8 cellular contexts compared by ENCODE assay signal in genomic region chr5:141001854-141002666, GRCh38. TPM values are rescaled to one million over a fixed set of nuclear protein-coding genes. Genes with fewer than 3 reads are reported as not detected.
DNase-seq lines count a peak whose midpoint lies in the region; ATAC-seq and TF ChIP-seq lines count a peak whose summit lies in the region.

No MANE protein-coding gene starts in this region.

- H3K56ac ChIP-seq in H9 (ENCODE audit: insufficient read length, low read depth, low read length), result peak overlapping the region; percentile 25

- H2AFZ ChIP-seq in H9 (ENCODE audit: low read length), result no peak overlapping the region
- H2AFZ ChIP-seq in PC-9, result peak overlapping the region; percentile 46

- H3K27me3 ChIP-seq in H9 (ENCODE audit: insufficient read depth, low read length) (no peaks in the 10 kb centered on the region), PC-9 (ENCODE audit: insufficient read depth, low read depth) (no peaks in the 10 kb centered on the region), sigmoid colon (peaks cover 0 to 29% (median 14%) of the 10 kb centered on the region in 3 donors)

- peak overlapping the region; percentile 43 for H2BK5ac ChIP-seq in H9 (ENCODE audit: insufficient read length, low read length)

- peak overlapping the region; percentile 90 for H3K18ac ChIP-seq in H9 (ENCODE audit: insufficient read length, low read depth, low read length)

- no peak overlapping the region for H2BK15ac ChIP-seq in H9 (ENCODE audit: low read depth, low read length)

- H4K91ac ChIP-seq in H9 (ENCODE audit: insufficient read length, low read depth, low read length), result peak overlapping the region; percentile 47

- no peaks in the 10 kb centered on the region for H3K36me3 ChIP-seq in PC-9 (ENCODE audit: low read depth)
- no peaks in the 10 kb centered on the region for H3K36me3 ChIP-seq in sigmoid colon

- H4K8ac ChIP-seq in H9 (replicated peaks; ENCODE audit: insufficient read length, low read depth, low read length), result no peak overlapping the region

- peaks cover 9% of the 10 kb centered on the region for H3K23me2 ChIP-seq in H9 (ENCODE audit: insufficient read length, low read depth, low read length, poor library complexity, severe bottlenecking)

- TSS peak; percentile 64 for BruUV-seq in PC-9 (replicated peaks; lab: Mats Ljungman, UMichigan)

- CTCF ChIA-PET in PC-9 (lab: Charles Lee), result no interaction called here

- peak overlapping the region; percentile 82 for H3K14ac ChIP-seq in H9 (ENCODE audit: insufficient read depth, low read length)

- no peak for TF ChIP-seq POLR2A in sigmoid colon (IDR thresholded peaks at IDR 0.05)

- H3K79me2 ChIP-seq in H9 (ENCODE audit: insufficient read depth, low read length) (no peaks in the 10 kb centered on the region), PC-9 (ENCODE audit: low read depth) (no peaks in the 10 kb centered on the region)

- H3K4me1 ChIP-seq in H9 (ENCODE audit: insufficient read depth, low read length) (peaks cover 21% of the 10 kb centered on the region), PC-9 (replicated peaks; ENCODE audit: insufficient read depth) (peaks cover 16% of the 10 kb centered on the region; the same call in 1 of the 2 replicates), sigmoid colon (peaks cover 0 to 13% (median 7%) of the 10 kb centered on the region in 4 donors)

- H3K27me3 Mint-ChIP-seq in H9 (ENCODE audit: low read depth), result peaks cover 4% of the 10 kb centered on the region; the same call in 1 of the 2 replicates
- H3K27me3 Mint-ChIP-seq in glutamatergic neuron (ENCODE audit: unreplicated experiment), result no peaks in the 10 kb centered on the region

- TF ChIP-seq EP300 in sigmoid colon (IDR thresholded peaks at IDR 0.05), result no peak

- H2BK12ac ChIP-seq in H9 (ENCODE audit: insufficient read length, low read depth, low read length), result peak overlapping the region; percentile 77

- no peak overlapping the region for H3K23ac ChIP-seq in H9 (ENCODE audit: insufficient read length, low read depth, low read length)

- H3F3A ChIP-seq in PC-9 (ENCODE audit: insufficient read depth, low read depth), result peaks cover 9% of the 10 kb centered on the region; the same call in 1 of the 2 replicates

- peak overlapping the region; percentile 68 for H4K5ac ChIP-seq in H9 (ENCODE audit: insufficient read length, low read depth, low read length)

- POLR2A ChIA-PET in PC-9 (lab: Charles Lee; ENCODE audit: unreplicated experiment), result interaction anchor here (0.6 to 0.7 kb wide), 2 partner anchors 28 to 413 kb away, joined by 3 to 11 read pairs; no protein-coding TSS in a partner anchor

- H3K9me3 Mint-ChIP-seq in H9, result no peaks in the 10 kb centered on the region
- H3K9me3 Mint-ChIP-seq in glutamatergic neuron (ENCODE audit: unreplicated experiment), result no peaks in the 10 kb centered on the region

- peak; percentile 90 for DNase-seq in H9
- peak in 1 of 2 experiments; percentile 37 for DNase-seq in PC-9
- peak; percentile 51 for DNase-seq in glutamatergic neuron
- DNase-seq in sigmoid colon, result no peak
- no peak for DNase-seq in stimulated activated naive CD4-positive, alpha-beta T cell (lab: John Stamatoyannopoulos, UW)
- no peak for DNase-seq in KG1 (lab: John Stamatoyannopoulos, UW)
- no peak for DNase-seq in CD1c-positive myeloid dendritic cell (ENCODE audit: extremely low spot score)

- peak overlapping the region; percentile 41; the same call in 1 of the 2 replicates for H3K4me3 ChIP-seq in PC-9
- H3K4me3 ChIP-seq in sigmoid colon, result peak overlapping the region in 3 of 4 donors; percentile 10 to 28 (median 27)

- no peak overlapping the region for H2AK5ac ChIP-seq in H9 (ENCODE audit: insufficient read length, low read length)

- TF ChIP-seq CTCF in H9 (conservative IDR thresholded peaks at IDR 0.05), result no peak
- no peak for TF ChIP-seq CTCF in PC-9 (conservative IDR thresholded peaks at IDR 0.05)
- TF ChIP-seq CTCF in glutamatergic neuron (IDR thresholded peaks at IDR 0.05; ENCODE audit: partially characterized antibody, unreplicated experiment), result no peak
- TF ChIP-seq CTCF in sigmoid colon (IDR thresholded peaks at IDR 0.05), result no peak

- ATAC-seq in HG02970 (IDR thresholded peaks at IDR 0.05; ENCODE audit: low FRiP score, unreplicated experiment), result no peak

- H3K9me2 ChIP-seq in PC-9 (ENCODE audit: insufficient read depth), result no peaks in the 10 kb centered on the region; the same call in 1 of the 2 replicates

- H2BK20ac ChIP-seq in H9 (ENCODE audit: low read depth, low read length, poor library complexity, severe bottlenecking), result no peak overlapping the region

- H3K27ac Mint-ChIP-seq in H9 (peak overlapping the region; percentile 96 to 99 (median 99)), glutamatergic neuron (ENCODE audit: unreplicated experiment) (peak overlapping the region; percentile 97)

- peak overlapping the region; percentile 79 for H2BK120ac ChIP-seq in H9 (ENCODE audit: low read depth, low read length, poor library complexity, severe bottlenecking)

- no peaks in the 10 kb centered on the region for H3K79me1 ChIP-seq in H9 (ENCODE audit: insufficient read depth, low read depth, low read length, poor library complexity, severe bottlenecking)

- H3T11ph ChIP-seq in H9 (ENCODE audit: low read length), result no peak overlapping the region

- H3K4me2 ChIP-seq in H9 (ENCODE audit: insufficient read depth, insufficient read length, low read length), result peak overlapping the region; percentile 89
- peak overlapping the region; percentile 48; the same call in 1 of the 2 replicates for H3K4me2 ChIP-seq in PC-9

- H3K9me3 ChIP-seq in H9 (ENCODE audit: control insufficient read depth, low read depth, low read length) (no peaks in the 10 kb centered on the region), PC-9 (ENCODE audit: insufficient read depth, low read depth) (no peaks in the 10 kb centered on the region), sigmoid colon (no peaks in the 10 kb centered on the region)

- WGBS in H9 (ENCODE audit: extremely low coverage, insufficient read length, low lambda C conversion rate), result no CpG with 5 or more reads among the region's 19 CpGs
- 5 to 13% methylated on average over 19 of the region's 19 CpGs for WGBS in sigmoid colon, 2 donors

- H3K4me1 Mint-ChIP-seq in H9 (peaks cover 68 to 72% of the 10 kb centered on the region in 2 experiments), glutamatergic neuron (ENCODE audit: low read depth, unreplicated experiment) (peaks cover 13% of the 10 kb centered on the region)

- no peaks in the 10 kb centered on the region for H4K20me1 ChIP-seq in H9 (ENCODE audit: control insufficient read depth, insufficient read depth, insufficient read length)
- no peaks in the 10 kb centered on the region for H4K20me1 ChIP-seq in PC-9 (ENCODE audit: insufficient read depth)

- peaks cover 4 to 8% (median 6%) of the 10 kb centered on the region in 3 experiments; a peak in 6 of 7 replicates for H3K36me3 Mint-ChIP-seq in H9 (ENCODE audit: insufficient read depth in 1 of 3, low read depth in 3 of 3)
- H3K36me3 Mint-ChIP-seq in glutamatergic neuron (ENCODE audit: unreplicated experiment), result no peaks in the 10 kb centered on the region

- H3K9ac ChIP-seq in H9 (ENCODE audit: extremely low read depth, insufficient read length, low read length), result peak overlapping the region; percentile 80

- H3K27ac ChIP-seq in H9 (ENCODE audit: insufficient read length, low read depth, low read length) (peak overlapping the region; percentile 97), PC-9 (peak overlapping the region; percentile 43; the same call in 1 of the 2 replicates), sigmoid colon (no peak overlapping the region)

- H3K4me3 Mint-ChIP-seq in H9, result peak overlapping the region; percentile 69 to 85
- H3K4me3 Mint-ChIP-seq in glutamatergic neuron (ENCODE audit: unreplicated experiment), result peak overlapping the region; percentile 95

- H3K4ac ChIP-seq in H9 (ENCODE audit: low read depth, low read length), result peak overlapping the region; percentile 47; the same call in 1 of the 2 replicates

- intact Hi-C loops in PC-9 (cut with micrococcal nuclease; ENCODE audit: unreplicated experiment), result no loop called here
- intact Hi-C loops in sigmoid colon (cut with DNase I), result no loop called here

RNA-seq across cellular contexts. Expression of gene PCDHAC2, which starts 35.8 kb away (rescaled TPM):
- 4.8 and 5.4 TPM in 2 replicates for total RNA-seq in H9 (2021)
- 2.8 and 3.4 TPM in 2 replicates for total RNA-seq in PC-9 (2021)
- 6.0 TPM for total RNA-seq in glutamatergic neuron (ENCODE audit: unreplicated experiment)
- 1 to 10 TPM; 1.3 to 3.0 (median 2.2) TPM for total RNA-seq in sigmoid colon
- under 1 TPM in 1 of 3 donors, not detected in 2; 0.66 TPM for polyA plus RNA-seq in sigmoid colon

RNA-seq across cellular contexts. Expression of gene PCDHB1, which starts 49.1 kb away (rescaled TPM):
- 0.07 and 0.11 TPM in 2 replicates for total RNA-seq in H9 (2021)
- not detected in 2 replicates for total RNA-seq in PC-9 (2021)
- not detected for total RNA-seq in glutamatergic neuron (ENCODE audit: unreplicated experiment)
- total RNA-seq in sigmoid colon, result under 1 TPM; under 0.01 to 0.36 (median 0.27) TPM
- polyA plus RNA-seq in sigmoid colon, result under 1 TPM in 1 of 3 donors, not detected in 2; 0.04 TPM

Comparison
In these comparisons a context has a peak if more than half of its experiments do, and no peak if none do; other contexts are left out.
1. DNase-seq: peak in H9 (single experiment) and glutamatergic neuron (single experiment); none in sigmoid colon (single experiment), stimulated activated naive CD4-positive, alpha-beta T cell (0 of 6), KG1 (single experiment) and CD1c-positive myeloid dendritic cell (single experiment).
2. H3K27ac ChIP-seq: peak in H9 (single experiment) and PC-9 (single experiment); none in sigmoid colon (0 of 4).